In the genomic region with DNA sequence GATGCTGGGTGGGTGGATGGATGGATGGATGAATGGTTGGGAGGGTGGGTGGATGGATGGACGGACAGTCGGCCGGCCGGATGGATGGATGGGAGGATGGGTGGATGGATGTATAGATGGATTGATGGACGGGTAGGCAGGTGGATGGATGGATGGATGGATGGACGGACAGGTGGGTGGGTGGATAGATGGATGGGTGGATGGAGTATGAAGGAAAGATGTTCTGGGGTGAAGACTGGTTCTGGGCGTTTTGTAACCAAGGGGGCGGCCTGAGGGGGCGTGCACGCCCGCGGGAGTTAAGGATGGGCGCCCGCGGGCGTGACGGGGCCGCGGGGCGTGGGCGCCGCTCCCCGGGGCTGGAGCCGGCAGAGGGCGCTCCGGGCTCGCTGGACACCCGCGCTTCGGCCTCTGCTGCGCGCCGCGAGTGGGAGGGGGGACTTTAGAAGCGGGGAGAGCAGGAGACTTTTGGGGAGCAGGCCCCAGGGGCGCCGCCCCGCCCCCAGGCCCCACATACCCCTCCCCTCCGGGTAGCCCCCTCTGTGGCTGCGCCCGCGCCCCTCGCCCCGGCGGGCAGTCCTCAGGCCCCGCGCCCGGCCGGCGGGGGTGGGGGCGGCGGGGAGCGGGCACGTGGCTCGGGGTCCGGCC, we compare ENCODE assay signal across 1 cellular context.
TF ChIP-seq lines count a peak whose summit lies in the region.

A gene (plus strand): TSS at position 407 of the 645 bp plus-strand sequence. CDS start 405 bp downstream, outside the sequence.

TF ChIP-seq in A549, 52 proteins besides CTCF, POLR2A, EP300 and RAD21 (continued from another document):
- TF ChIP-seq PHF8 (IDR thresholded peaks at IDR 0.05; ENCODE audit: borderline replicate concordance, low read depth) (no peak), HOXB5 (CRISPR knock-in tag; IDR thresholded peaks at IDR 0.05) (0 out of 2 replicates have a peak, but pooled peaks have one; percentile 18), CHD4 (IDR thresholded peaks at IDR 0.05; ENCODE audit: borderline replicate concordance) (no peak), SREBF2 (IDR thresholded peaks at IDR 0.05) (no peak), ESRRA (IDR thresholded peaks at IDR 0.05; ENCODE audit: borderline replicate concordance, low read length) (no peak), FOSL2 (IDR thresholded peaks at IDR 0.05) (no peak), FOSL2 (CRISPR knock-in tag; IDR thresholded peaks at IDR 0.05) (no peak), ZFP36 (IDR thresholded peaks at IDR 0.05; ENCODE audit: borderline replicate concordance, partially characterized antibody) (no peak), HOXB13 (CRISPR knock-in tag; IDR thresholded peaks at IDR 0.05; ENCODE audit: low read depth) (no peak), NFE2L2 (conservative IDR thresholded peaks at IDR 0.05; ENCODE audit: low read length) (no peak), TFCP2L1 (CRISPR knock-in tag; IDR thresholded peaks at IDR 0.05) (peak; percentile 75; the same call in 1 of the 2 replicates), JUNB (IDR thresholded peaks at IDR 0.05) (no peak), CHD2 (IDR thresholded peaks at IDR 0.05; ENCODE audit: low read length, partially characterized antibody) (no peak), KDM1A (IDR thresholded peaks at IDR 0.05; ENCODE audit: low read depth) (no peak), RFX5 (IDR thresholded peaks at IDR 0.05) (no peak)
- TF ChIP-seq, protein P1, sequence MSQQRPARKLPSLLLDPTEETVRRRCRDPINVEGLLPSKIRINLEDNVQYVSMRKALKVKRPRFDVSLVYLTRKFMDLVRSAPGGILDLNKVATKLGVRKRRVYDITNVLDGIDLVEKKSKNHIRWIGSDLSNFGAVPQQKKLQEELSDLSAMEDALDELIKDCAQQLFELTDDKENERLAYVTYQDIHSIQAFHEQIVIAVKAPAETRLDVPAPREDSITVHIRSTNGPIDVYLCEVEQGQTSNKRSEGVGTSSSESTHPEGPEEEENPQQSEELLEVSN (IDR thresholded peaks at IDR 0.05; ENCODE audit: borderline replicate concordance, low read depth), result no peak
- TF ChIP-seq, protein P2, sequence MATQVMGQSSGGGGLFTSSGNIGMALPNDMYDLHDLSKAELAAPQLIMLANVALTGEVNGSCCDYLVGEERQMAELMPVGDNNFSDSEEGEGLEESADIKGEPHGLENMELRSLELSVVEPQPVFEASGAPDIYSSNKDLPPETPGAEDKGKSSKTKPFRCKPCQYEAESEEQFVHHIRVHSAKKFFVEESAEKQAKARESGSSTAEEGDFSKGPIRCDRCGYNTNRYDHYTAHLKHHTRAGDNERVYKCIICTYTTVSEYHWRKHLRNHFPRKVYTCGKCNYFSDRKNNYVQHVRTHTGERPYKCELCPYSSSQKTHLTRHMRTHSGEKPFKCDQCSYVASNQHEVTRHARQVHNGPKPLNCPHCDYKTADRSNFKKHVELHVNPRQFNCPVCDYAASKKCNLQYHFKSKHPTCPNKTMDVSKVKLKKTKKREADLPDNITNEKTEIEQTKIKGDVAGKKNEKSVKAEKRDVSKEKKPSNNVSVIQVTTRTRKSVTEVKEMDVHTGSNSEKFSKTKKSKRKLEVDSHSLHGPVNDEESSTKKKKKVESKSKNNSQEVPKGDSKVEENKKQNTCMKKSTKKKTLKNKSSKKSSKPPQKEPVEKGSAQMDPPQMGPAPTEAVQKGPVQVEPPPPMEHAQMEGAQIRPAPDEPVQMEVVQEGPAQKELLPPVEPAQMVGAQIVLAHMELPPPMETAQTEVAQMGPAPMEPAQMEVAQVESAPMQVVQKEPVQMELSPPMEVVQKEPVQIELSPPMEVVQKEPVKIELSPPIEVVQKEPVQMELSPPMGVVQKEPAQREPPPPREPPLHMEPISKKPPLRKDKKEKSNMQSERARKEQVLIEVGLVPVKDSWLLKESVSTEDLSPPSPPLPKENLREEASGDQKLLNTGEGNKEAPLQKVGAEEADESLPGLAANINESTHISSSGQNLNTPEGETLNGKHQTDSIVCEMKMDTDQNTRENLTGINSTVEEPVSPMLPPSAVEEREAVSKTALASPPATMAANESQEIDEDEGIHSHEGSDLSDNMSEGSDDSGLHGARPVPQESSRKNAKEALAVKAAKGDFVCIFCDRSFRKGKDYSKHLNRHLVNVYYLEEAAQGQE (IDR thresholded peaks at IDR 0.05), result no peak
- TF ChIP-seq, protein P3, sequence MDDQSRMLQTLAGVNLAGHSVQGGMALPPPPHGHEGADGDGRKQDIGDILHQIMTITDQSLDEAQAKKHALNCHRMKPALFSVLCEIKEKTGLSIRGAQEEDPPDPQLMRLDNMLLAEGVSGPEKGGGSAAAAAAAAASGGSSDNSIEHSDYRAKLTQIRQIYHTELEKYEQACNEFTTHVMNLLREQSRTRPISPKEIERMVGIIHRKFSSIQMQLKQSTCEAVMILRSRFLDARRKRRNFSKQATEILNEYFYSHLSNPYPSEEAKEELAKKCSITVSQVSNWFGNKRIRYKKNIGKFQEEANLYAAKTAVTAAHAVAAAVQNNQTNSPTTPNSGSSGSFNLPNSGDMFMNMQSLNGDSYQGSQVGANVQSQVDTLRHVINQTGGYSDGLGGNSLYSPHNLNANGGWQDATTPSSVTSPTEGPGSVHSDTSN (IDR thresholded peaks at IDR 0.05), result peak; percentile 14; the same call in 1 of the 2 replicates
